ENCODE assay signal across 9 cellular contexts in the genomic region with DNA sequence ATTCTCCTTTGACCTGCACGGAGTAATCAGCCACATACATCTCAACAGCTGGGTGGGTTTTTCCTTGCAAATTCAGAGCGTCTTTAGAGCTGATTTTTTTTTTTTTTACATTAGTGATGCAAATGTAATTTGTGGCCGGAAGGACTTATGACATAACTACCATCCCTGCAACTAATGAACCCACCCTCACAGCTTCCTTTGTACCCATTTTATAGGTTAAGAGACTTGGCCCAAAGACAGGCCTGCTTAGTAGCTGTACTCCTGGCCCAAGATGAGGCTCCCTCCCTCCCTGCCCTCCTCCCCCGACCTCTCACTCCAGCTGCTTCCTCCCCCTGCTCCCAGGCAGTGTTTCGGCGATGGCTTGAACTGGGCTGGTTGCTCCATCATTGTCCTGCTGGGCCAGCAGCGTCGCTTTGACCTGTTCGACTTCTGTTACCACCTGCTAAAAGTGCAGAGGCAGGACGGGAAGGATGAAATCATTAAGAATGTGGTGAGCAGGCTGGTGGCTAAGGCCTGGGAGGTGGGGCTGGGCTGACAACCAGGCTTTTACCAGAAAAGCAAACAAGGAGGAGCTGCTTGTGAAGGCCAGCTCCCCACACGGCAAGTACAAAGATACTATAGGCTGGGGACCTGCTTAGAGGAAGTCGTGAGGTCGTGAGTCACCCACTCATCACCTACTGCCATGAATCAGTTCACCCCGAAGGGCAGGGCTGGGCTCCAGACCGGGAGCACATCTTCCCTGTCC.
DNase-seq lines count a peak whose midpoint lies in the region; ATAC-seq and TF ChIP-seq lines count a peak whose summit lies in the region.
"Had no signal": no experiment of that assay in that cellular context is flagged by ENCODE, and none has a peak within 500 bp of the region (broad histone marks: within the 10 kb centered on the region; RNA-seq: fewer than 3 reads in every experiment).

No MANE protein-coding gene starts in this region.

- no peaks in the 10 kb centered on the region for H3K9me3 ChIP-seq in ascending aorta
- H3K9me3 ChIP-seq: heart right ventricle had no signal

- H3K27ac Mint-ChIP-seq in Calu3 (ENCODE audit: unreplicated experiment): peak overlapping the region; percentile 97
- H3K27ac Mint-ChIP-seq in T-cell: peak overlapping the region; percentile 88 to 93
- peak overlapping the region; percentile 30 for H3K27ac Mint-ChIP-seq in nephron progenitor cell

- H3K36me3 ChIP-seq in brain microvascular endothelial cell (replicated peaks): no peaks in the 10 kb centered on the region
- peaks cover 9 to 17% of the 10 kb centered on the region in 2 donors for H3K36me3 ChIP-seq in ascending aorta

- in situ Hi-C loops in brain microvascular endothelial cell (cut with HindIII; ENCODE audit: low pct_ligation_motif_present, low sequenced_read_pairs): no loop called here

- H3K27me3 Mint-ChIP-seq in Calu3 (ENCODE audit: unreplicated experiment): no peaks in the 10 kb centered on the region
- H3K27me3 Mint-ChIP-seq in T-cell: no peaks in the 10 kb centered on the region
- H3K27me3 Mint-ChIP-seq in nephron progenitor cell (ENCODE audit: low read depth, poor library complexity): no peaks in the 10 kb centered on the region

- CTCF ChIA-PET in Calu3 (lab: Charles Lee) (interaction anchor here (0.7 to 1.5 kb wide), 12 partner anchors 12 to 353 kb away, joined by 3 to 9 read pairs (median 4); no protein-coding TSS in a partner anchor), T-cell (lab: Charles Lee) (interaction anchor here in 1 of 2 donors (0.6 to 1.3 kb wide), 4 partner anchors 11 to 927 kb away, joined by 3 to 7 read pairs (median 3); partner anchors contain the start of gene LSM11)

- no peaks in the 10 kb centered on the region for H3K27me3 ChIP-seq in brain microvascular endothelial cell (replicated peaks)
- no peaks in the 10 kb centered on the region for H3K27me3 ChIP-seq in ascending aorta
- H3K27me3 ChIP-seq: heart right ventricle had no signal

- no peaks in the 10 kb centered on the region for H3K9me3 Mint-ChIP-seq in Calu3 (ENCODE audit: low read depth, unreplicated experiment)
- H3K9me3 Mint-ChIP-seq in T-cell: no peaks in the 10 kb centered on the region
- peaks cover 3% of the 10 kb centered on the region for H3K9me3 Mint-ChIP-seq in nephron progenitor cell

- BruUV-seq in Calu3 (replicated peaks; lab: Mats Ljungman, UMichigan): no TSS peak

- H3K4me1 Mint-ChIP-seq in Calu3 (ENCODE audit: low read depth, unreplicated experiment): peaks cover 50% of the 10 kb centered on the region
- peaks cover 6 to 19% (median 15%) of the 10 kb centered on the region in 3 donors for H3K4me1 Mint-ChIP-seq in T-cell
- H3K4me1 Mint-ChIP-seq in nephron progenitor cell: peaks cover 27% of the 10 kb centered on the region

- POLR2A ChIA-PET in T-cell (lab: Charles Lee): interaction anchor here (0.6 to 0.7 kb wide), 2 partner anchors 141 to 259 kb away, joined by 3 read pairs; no protein-coding TSS in a partner anchor

- no peak overlapping the region for H3K4me3 ChIP-seq in brain microvascular endothelial cell (ENCODE audit: low read depth, low read length)
- H3K4me3 ChIP-seq in ascending aorta: no peak overlapping the region
- H3K4me3 ChIP-seq: heart right ventricle had no signal

- TF ChIP-seq CTCF in Calu3 (IDR thresholded peaks at IDR 0.05; ENCODE audit: unreplicated experiment) (no peak), brain microvascular endothelial cell (IDR thresholded peaks at IDR 0.05; ENCODE audit: low read depth, low read length, missing control alignments) (no peak), nephron progenitor cell (IDR thresholded peaks at IDR 0.05) (no peak), ascending aorta (IDR thresholded peaks at IDR 0.05) (no peak)

- ATAC-seq in T-cell (replicated peaks in 1 of 4) (peak; percentile 60 to 91 (median 78)), HG03045 (IDR thresholded peaks at IDR 0.05; ENCODE audit: unreplicated experiment) (no peak), GM18498 (IDR thresholded peaks at IDR 0.05; ENCODE audit: unreplicated experiment) (no peak), GM21447 (IDR thresholded peaks at IDR 0.05; ENCODE audit: unreplicated experiment) (no peak)

- H3K4me1 ChIP-seq in ascending aorta: peaks cover 9 to 27% of the 10 kb centered on the region in 2 donors

- DNase-seq in Calu3: peak; percentile 92
- peak in 30 of 34 experiments; percentile 4 to 59 (median 24) for DNase-seq in T-cell
- DNase-seq in brain microvascular endothelial cell: peak; percentile 89
- DNase-seq in nephron progenitor cell: no peak
- DNase-seq in ascending aorta (ENCODE audit: low spot score in 2 of 2): no peak
- DNase-seq: heart right ventricle had no signal

- peaks cover 3% of the 10 kb centered on the region for H3K36me3 Mint-ChIP-seq in Calu3 (ENCODE audit: insufficient read depth, unreplicated experiment)
- H3K36me3 Mint-ChIP-seq in T-cell: peaks cover 68% of the 10 kb centered on the region
- peaks cover 25% of the 10 kb centered on the region for H3K36me3 Mint-ChIP-seq in nephron progenitor cell (ENCODE audit: low read depth)

- intact Hi-C loops in Calu3 (cut with micrococcal nuclease; ENCODE audit: unreplicated experiment) (loop anchor here (2.0 kb wide), 1 partner anchor 62 kb away; no protein-coding TSS in a partner anchor), ascending aorta (cut with DNase I) (no loop called here)

- H3K27ac ChIP-seq in brain microvascular endothelial cell (peak overlapping the region; percentile 32), ascending aorta (peak overlapping the region in 1 of 2 donors; percentile 46)
- H3K27ac ChIP-seq: heart right ventricle had no signal

- H3K4me3 Mint-ChIP-seq in Calu3 (ENCODE audit: low read depth, unreplicated experiment): no peak overlapping the region
- peak overlapping the region in 1 of 3 donors; percentile 2 for H3K4me3 Mint-ChIP-seq in T-cell
- H3K4me3 Mint-ChIP-seq in nephron progenitor cell: no peak overlapping the region

Comparison
In these comparisons a context has a peak if more than half of its experiments do, and no peak if none do; other contexts are left out.
1. DNase-seq: peak in Calu3 (single experiment), T-cell (30 of 34) and brain microvascular endothelial cell (single experiment); none in nephron progenitor cell (single experiment) and ascending aorta (0 of 2).
2. H3K27ac Mint-ChIP-seq: peak in every context shown above with its lines; median percentile 97 in Calu3; 90 in T-cell; 30 in nephron progenitor cell.
3. ATAC-seq: peak in T-cell (4 of 4); none in HG03045 (single experiment), GM18498 (single experiment) and GM21447 (single experiment).